1 cellular context compared by ENCODE assay signal in genomic region chr6:29442670-29443184, GRCh38.
TF ChIP-seq lines count a peak whose summit lies in the region.

No MANE protein-coding gene starts in this region.

TF ChIP-seq in K562, 482 proteins besides CTCF, POLR2A, EP300 and RAD21:
- peak; percentile 78 for TF ChIP-seq ELF2 (CRISPR knock-in tag; IDR thresholded peaks at IDR 0.05)
- TF ChIP-seq CEBPG (CRISPR knock-in tag; IDR thresholded peaks at IDR 0.05) = no peak
- TF ChIP-seq CEBPG (tag; conservative IDR thresholded peaks at IDR 0.05 in 1 of 2, IDR thresholded peaks at IDR 0.05 in 1 of 2) = peak; percentile 42 to 88; a peak in 3 of 4 replicates
- TF ChIP-seq GABPA (tag; conservative IDR thresholded peaks at IDR 0.05; ENCODE audit: low read depth) = peak; percentile 35
- peak; percentile 85; the same call in 1 of the 2 replicates for TF ChIP-seq ZNF766 (CRISPR knock-in tag; conservative IDR thresholded peaks at IDR 0.05)
- peak; percentile 54; the same call in 1 of the 2 replicates for TF ChIP-seq NFIC (IDR thresholded peaks at IDR 0.05)
- peak; percentile 97 for TF ChIP-seq ZBTB17 (CRISPR knock-in tag; IDR thresholded peaks at IDR 0.05)
- TF ChIP-seq HDAC2 (IDR thresholded peaks at IDR 0.05) = no peak
- TF ChIP-seq YBX1 (IDR thresholded peaks at IDR 0.05) = no peak
- peak; percentile 77 for TF ChIP-seq CEBPB (tag; IDR thresholded peaks at IDR 0.05)
